Comparison of ENCODE assay signal across 16 cellular contexts in genomic region chr10:98260752-98261151, GRCh38. TPM values are rescaled to one million over a fixed set of nuclear protein-coding genes. Genes with fewer than 3 reads are reported as not detected.
"Had no signal": no experiment of that assay in that cellular context is flagged by ENCODE, and none has a peak within 500 bp of the region (broad histone marks: within the 10 kb centered on the region; RNA-seq: fewer than 3 reads in every experiment).

No MANE protein-coding gene starts in this region.

- H3K36me3 Mint-ChIP-seq: natural killer cell had no signal

- H3K9me3 Mint-ChIP-seq: activated CD4-positive, alpha-beta T cell treated with anti-CD3 and anti-CD28 coated beads, Interleukin-2, amount 10 ng/mL, durations not matched to agents 24 days and 14 days; activated T-helper 1 cell treated with anti-CD3 and anti-CD28 coated beads, Interleukin-12 subunit alpha, Interleukin-12 subunit beta, Interleukin-2, Interleukin-4 antibody, amounts not matched to agents 30 ng/mL and 10 ng/mL and 1 ng/mL, durations not matched to agents 14 hours and 24 hours and 36 hours; memory B cell; natural killer cell had no signal

- ATAC-seq: natural killer cell, T-helper 17 cell had no signal

- H3K27ac ChIP-seq: ascending aorta, dorsolateral prefrontal cortex, left ventricle myocardium inferior had no signal

- DNase-seq: activated CD4-positive, alpha-beta T cell treated with anti-CD3 and anti-CD28 coated beads, Interleukin-2, amount 10 ng/mL, durations not matched to agents 24 days and 14 days; activated CD4-positive, CD25-positive, alpha-beta regulatory T cell; activated naive CD4-positive, alpha-beta T cell; dorsolateral prefrontal cortex; islet precursor cell; left ventricle myocardium inferior; natural killer cell; stimulated activated CD4-positive, alpha-beta T cell treated with anti-CD3 and anti-CD28 coated beads, Interleukin-12 subunit alpha, Interleukin-12 subunit beta, amount 100 ng/mL, for 4 hours; stimulated activated CD4-positive, alpha-beta T cell treated with anti-CD3 and anti-CD28 coated beads, Interleukin-2, amount 100 ng/mL, for 24 hours; T-helper 17 cell; thyroid gland had no signal

- H3K27me3 Mint-ChIP-seq: activated CD4-positive, alpha-beta T cell treated with anti-CD3 and anti-CD28 coated beads, Interleukin-2, amount 10 ng/mL, durations not matched to agents 24 days and 14 days; memory B cell had no signal

- H3K27me3 ChIP-seq: ascending aorta, dorsolateral prefrontal cortex, thyroid gland had no signal

- H3K4me3 Mint-ChIP-seq: activated CD4-positive, alpha-beta T cell treated with anti-CD3 and anti-CD28 coated beads, Interleukin-2, amount 10 ng/mL, durations not matched to agents 24 days and 14 days; activated T-helper 1 cell treated with anti-CD3 and anti-CD28 coated beads, Interleukin-12 subunit alpha, Interleukin-12 subunit beta, Interleukin-2, Interleukin-4 antibody, amounts not matched to agents 30 ng/mL and 10 ng/mL and 1 ng/mL, durations not matched to agents 14 hours and 24 hours and 36 hours; memory B cell; natural killer cell; T-helper 17 cell had no signal

- FAIRE-seq: bronchial epithelial cell, TTC549 had no signal

- H3K4me1 Mint-ChIP-seq: activated CD4-positive, alpha-beta T cell treated with anti-CD3 and anti-CD28 coated beads, Interleukin-2, amount 10 ng/mL, durations not matched to agents 24 days and 14 days; memory B cell had no signal

- H3K9me3 ChIP-seq: ascending aorta, left ventricle myocardium inferior, thyroid gland had no signal

- H3K27ac Mint-ChIP-seq: activated CD4-positive, alpha-beta T cell treated with anti-CD3 and anti-CD28 coated beads, Interleukin-2, amount 10 ng/mL, durations not matched to agents 24 days and 14 days; activated T-helper 1 cell treated with anti-CD3 and anti-CD28 coated beads, Interleukin-12 subunit alpha, Interleukin-12 subunit beta, Interleukin-2, Interleukin-4 antibody, amounts not matched to agents 30 ng/mL and 10 ng/mL and 1 ng/mL, durations not matched to agents 14 hours and 24 hours and 36 hours; memory B cell; natural killer cell; T-helper 17 cell had no signal

- H3K4me3 ChIP-seq: ascending aorta, dorsolateral prefrontal cortex, left ventricle myocardium inferior, thyroid gland had no signal

- H3K36me3 ChIP-seq: left ventricle myocardium inferior, thyroid gland had no signal

RNA-seq across cellular contexts. Expression of gene LOXL4, which starts 7.2 kb away (rescaled TPM):
- total RNA-seq: activated CD4-positive, alpha-beta T cell treated with anti-CD3 and anti-CD28 coated beads, Interleukin-2, amount 10 ng/mL, durations not matched to agents 24 days and 14 days; activated T-helper 1 cell treated with anti-CD3 and anti-CD28 coated beads, Interleukin-12 subunit alpha, Interleukin-12 subunit beta, Interleukin-2, Interleukin-4 antibody, amounts not matched to agents 30 ng/mL and 10 ng/mL and 1 ng/mL, durations not matched to agents 14 hours and 24 hours and 36 hours; T-helper 17 cell had no signal
